Comparison of ENCODE assay signal across 8 cellular contexts in genomic region chr2:32946314-32947075, GRCh38. TPM values are rescaled to one million over a fixed set of nuclear protein-coding genes. Genes with fewer than 3 reads are reported as not detected.
DNase-seq lines count a peak whose midpoint lies in the region; ATAC-seq and TF ChIP-seq lines count a peak whose summit lies in the region.

Gene LTBP1, plus strand, starts transcription at chr2:32946953. Its CDS starts 372 bp downstream, at chr2:32947325.

- 2% methylated on average over 32 of the region's 68 CpGs for WGBS in esophagus muscularis mucosa

- ATAC-seq in GM18870 (IDR thresholded peaks at IDR 0.05; ENCODE audit: unreplicated experiment) (peak; percentile 56), HG03103 (IDR thresholded peaks at IDR 0.05; ENCODE audit: low read depth, unreplicated experiment) (peak; percentile 52)
- peak; percentile 80 for ATAC-seq in stimulated activated memory B cell treated with anti-CD40 and anti-IgM and Interleukin-4, amounts not matched to agents 10 μg/mL and 1 μg/mL and 100 μg/mL, for 72 hours

- H3K36me3 ChIP-seq in esophagus muscularis mucosa (no peaks in the 10 kb centered on the region), mucosa of stomach (ENCODE audit: control insufficient read depth, insufficient read depth, low read length) (no peaks in the 10 kb centered on the region)

- peak within 1 kb of the TSS; percentile 58 for H3K9ac ChIP-seq in mucosa of stomach (ENCODE audit: low read length)

- TF ChIP-seq POLR2A in esophagus muscularis mucosa (IDR thresholded peaks at IDR 0.05; ENCODE audit: low read depth): no peak

- H3K4me1 ChIP-seq in esophagus muscularis mucosa (peaks cover 15 to 32% (median 25%) of the 10 kb centered on the region in 4 donors), mucosa of stomach (ENCODE audit: control insufficient read depth, insufficient read depth, low read length) (peaks cover 9% of the 10 kb centered on the region)

- DNase-seq in AML-193 (lab: John Stamatoyannopoulos, UW) (peak; percentile 2 to 13), NCI-H526 treated with DMSO at 0.1 percent for 48 hours (lab: John Stamatoyannopoulos, UW) (peak; percentile 48), activated T-cell treated with anti-CD3 and anti-CD28 coated beads for 24 hours (ENCODE audit: low read depth) (peak; percentile 39), esophagus muscularis mucosa (ENCODE audit: extremely low spot score) (peak; percentile 92)

- intact Hi-C loops in esophagus muscularis mucosa (cut with DNase I): loop anchor here (2.0 to 10.0 kb wide), 5 partner anchors 71 to 638 kb away; no protein-coding TSS in a partner anchor

- no peaks in the 10 kb centered on the region for H3K27me3 ChIP-seq in esophagus muscularis mucosa
- H3K27me3 ChIP-seq in mucosa of stomach (ENCODE audit: control insufficient read depth, insufficient read depth, low read length): no peaks in the 10 kb centered on the region

- H3K27ac Mint-ChIP-seq in stimulated activated memory B cell treated with anti-CD40 and anti-IgM and Interleukin-4, amounts not matched to agents 10 μg/mL and 1 μg/mL and 100 μg/mL, for 72 hours: no peak within 1 kb of the TSS

- H3K27me3 Mint-ChIP-seq in stimulated activated memory B cell treated with anti-CD40 and anti-IgM and Interleukin-4, amounts not matched to agents 10 μg/mL and 1 μg/mL and 100 μg/mL, for 72 hours: peaks cover 26% of the 10 kb centered on the region

- H3K36me3 Mint-ChIP-seq in stimulated activated memory B cell treated with anti-CD40 and anti-IgM and Interleukin-4, amounts not matched to agents 10 μg/mL and 1 μg/mL and 100 μg/mL, for 72 hours: no peaks in the 10 kb centered on the region

- peak within 1 kb of the TSS; percentile 76 to 93 (median 81) for H3K4me3 ChIP-seq in esophagus muscularis mucosa
- H3K4me3 ChIP-seq in mucosa of stomach (ENCODE audit: low read length): peak within 1 kb of the TSS; percentile 64

- H3K9me3 ChIP-seq in esophagus muscularis mucosa: no peaks in the 10 kb centered on the region
- H3K9me3 ChIP-seq in mucosa of stomach (ENCODE audit: control insufficient read depth, low read length): no peaks in the 10 kb centered on the region

- TF ChIP-seq CTCF in esophagus muscularis mucosa (IDR thresholded peaks at IDR 0.05): peak; percentile 62 to 77 (median 72)

- peak within 1 kb of the TSS; percentile 93 to 98 (median 95) for H3K27ac ChIP-seq in esophagus muscularis mucosa (replicated peaks in 1 of 4)

- peaks cover 4% of the 10 kb centered on the region for H3K4me1 Mint-ChIP-seq in stimulated activated memory B cell treated with anti-CD40 and anti-IgM and Interleukin-4, amounts not matched to agents 10 μg/mL and 1 μg/mL and 100 μg/mL, for 72 hours

- H3K9me3 Mint-ChIP-seq in stimulated activated memory B cell treated with anti-CD40 and anti-IgM and Interleukin-4, amounts not matched to agents 10 μg/mL and 1 μg/mL and 100 μg/mL, for 72 hours: no peaks in the 10 kb centered on the region

- TF ChIP-seq EP300 in esophagus muscularis mucosa (IDR thresholded peaks at IDR 0.05): no peak

- H3K4me3 Mint-ChIP-seq in stimulated activated memory B cell treated with anti-CD40 and anti-IgM and Interleukin-4, amounts not matched to agents 10 μg/mL and 1 μg/mL and 100 μg/mL, for 72 hours: peak within 1 kb of the TSS; percentile 77

RNA-seq across cellular contexts. Expression of gene LTBP1, which starts in this region (rescaled TPM):
- 100 to 1,000 TPM; 254 to 465 (median 368) TPM for total RNA-seq in esophagus muscularis mucosa

Comparison
In these comparisons a context has a peak if more than half of its experiments do, and no peak if none do; other contexts are left out.
1. Peak in every context shown above with its lines: DNase-seq, ATAC-seq, H3K4me3 ChIP-seq and H3K27ac ChIP-seq.
2. DNase-seq: peak in every context shown above with its lines; median percentile 92 in esophagus muscularis mucosa; 48 in NCI-H526 treated with DMSO at 0.1 percent for 48 hours; 39 in activated T-cell treated with anti-CD3 and anti-CD28 coated beads for 24 hours; 8 in AML-193.